Comparison of ENCODE assay signal across 1 cellular context in genomic region chr3:49553320-49553689, GRCh38.
TF ChIP-seq lines count a peak whose summit lies in the region.

No MANE protein-coding gene starts in this region.

TF ChIP-seq in HEK293, 187 proteins besides CTCF, POLR2A, EP300 and RAD21 (continued from another document):
- no peak for TF ChIP-seq ZNF292 (tag by site-specific recombination; IDR thresholded peaks at IDR 0.05; ENCODE audit: borderline replicate concordance, low read depth)
- 0 out of 2 replicates have a peak, but pooled peaks have one; percentile 11 for TF ChIP-seq ZNF558 (tag by site-specific recombination; IDR thresholded peaks at IDR 0.05)
- peak; percentile 84 for TF ChIP-seq ZNF629 (tag by site-specific recombination; IDR thresholded peaks at IDR 0.05)
- TF ChIP-seq ZNF660 (tag by site-specific recombination; IDR thresholded peaks at IDR 0.05) = 0 out of 2 replicates have a peak, but pooled peaks have one; percentile 31
- no peak for TF ChIP-seq ZNF23 (tag by site-specific recombination; IDR thresholded peaks at IDR 0.05; ENCODE audit: borderline replicate concordance)
- TF ChIP-seq ZNF175 (tag by site-specific recombination; IDR thresholded peaks at IDR 0.05) = no peak
- TF ChIP-seq ZNF837 (tag by site-specific recombination; IDR thresholded peaks at IDR 0.05) = no peak
- no peak for TF ChIP-seq KLF8 (tag by site-specific recombination; IDR thresholded peaks at IDR 0.05)
TF ChIP-seq in HEK293: peak in this region for 7.
